Comparison of ENCODE assay signal across 27 cellular contexts in genomic region chr12:128727999-128728398, GRCh38.
DNase-seq lines count a peak whose midpoint lies in the region; ATAC-seq lines count a peak whose summit lies in the region.
"Had no signal": no experiment of that assay in that cellular context is flagged by ENCODE, and none has a peak within 500 bp of the region (broad histone marks: within the 10 kb centered on the region; RNA-seq: fewer than 3 reads in every experiment).

No MANE protein-coding gene starts in this region.

- no peak overlapping the region for H2BK12ac ChIP-seq in mesenchymal stem cell (ENCODE audit: low read length in 2 of 2)

- H3K4me3 ChIP-seq in MG63 = no peak overlapping the region
- H3K4me3 ChIP-seq in duodenal mucosa (ENCODE audit: low read depth in 1 of 2, low read length in 2 of 2) = peak overlapping the region in 1 of 2 donors; percentile 16
- H3K4me3 ChIP-seq in mesenchymal stem cell (ENCODE audit: insufficient read depth in 1 of 2, low read depth in 1 of 2, low read length in 2 of 2) = no peak overlapping the region
- H3K4me3 ChIP-seq: dorsolateral prefrontal cortex, left lung, pancreas, sigmoid colon, thyroid gland had no signal

- H4K91ac ChIP-seq in mesenchymal stem cell (ENCODE audit: low read length) = no peak overlapping the region

- H3K9ac ChIP-seq in duodenal mucosa (ENCODE audit: low read depth in 1 of 2, low read length in 2 of 2) (no peak overlapping the region), mesenchymal stem cell (ENCODE audit: low read length) (no peak overlapping the region)

- H3K4me2 ChIP-seq in mesenchymal stem cell (ENCODE audit: low read length, poor library complexity, severe bottlenecking) = no peak overlapping the region

- no peak overlapping the region for H3K18ac ChIP-seq in mesenchymal stem cell (ENCODE audit: low read depth in 1 of 2, low read length in 2 of 2)

- peaks cover 17 to 22% of the 10 kb centered on the region in 2 donors for H3K4me1 ChIP-seq in duodenal mucosa (ENCODE audit: control insufficient read depth in 1 of 2, insufficient read depth in 2 of 2, low read length in 2 of 2)
- H3K4me1 ChIP-seq in mesenchymal stem cell (ENCODE audit: control insufficient read depth, insufficient read depth, low read depth, low read length) = peaks cover 15% of the 10 kb centered on the region
- H3K4me1 ChIP-seq: left lung, pancreas, sigmoid colon, thyroid gland had no signal

- no peak overlapping the region for H2AFZ ChIP-seq in mesenchymal stem cell (ENCODE audit: low read depth, low read length)

- H3K27me3 ChIP-seq in MG63 (no peaks in the 10 kb centered on the region), duodenal mucosa (ENCODE audit: control insufficient read depth in 1 of 2, insufficient read depth in 2 of 2, low read length in 2 of 2) (no peaks in the 10 kb centered on the region), mesenchymal stem cell (ENCODE audit: control insufficient read depth in 1 of 2, insufficient read depth in 1 of 2, low read length in 2 of 2) (peaks cover 5 to 20% of the 10 kb centered on the region in 2 experiments)
- H3K27me3 ChIP-seq: pancreas, thyroid gland had no signal

- H2AK5ac ChIP-seq in mesenchymal stem cell (ENCODE audit: low read length, severe bottlenecking) = no peak overlapping the region

- H3K27ac ChIP-seq in duodenal mucosa (ENCODE audit: low read depth, low read length) (peak overlapping the region; percentile 33), mesenchymal stem cell (ENCODE audit: low read length, poor library complexity, severe bottlenecking) (peak overlapping the region; percentile 38)
- H3K27ac ChIP-seq: C4-2B, dorsolateral prefrontal cortex, left lung, pancreas, RWPE1, sigmoid colon, thyroid gland had no signal

- no peak overlapping the region for H2BK120ac ChIP-seq in mesenchymal stem cell (ENCODE audit: low read depth, low read length)

- no peaks in the 10 kb centered on the region for H3K79me1 ChIP-seq in mesenchymal stem cell (replicated peaks; ENCODE audit: low read length, poor library complexity, severe bottlenecking)

- H3K23ac ChIP-seq in mesenchymal stem cell (ENCODE audit: low read length in 2 of 2) = no peak overlapping the region

- H3K4ac ChIP-seq in mesenchymal stem cell (ENCODE audit: low read depth in 1 of 2, low read length in 2 of 2) = no peak overlapping the region

- no peak overlapping the region for H4K8ac ChIP-seq in mesenchymal stem cell (ENCODE audit: low read length)

- peak overlapping the region; percentile 46 for H2BK5ac ChIP-seq in mesenchymal stem cell (ENCODE audit: low read depth, low read length, poor library complexity, severe bottlenecking)

- DNase-seq in Daoy (ENCODE audit: low read depth) = peak; percentile 82
- peak; percentile 16 for DNase-seq in MG63
- DNase-seq in mesenchymal stem cell = no peak
- no peak for DNase-seq in NCI-H1417 treated with DMSO at 0.1 percent for 48 hours (lab: John Stamatoyannopoulos, UW)
- DNase-seq in DMS153 treated with DMSO at 0.1 percent for 48 hours (lab: John Stamatoyannopoulos, UW; ENCODE audit: unreplicated experiment) = no peak
- DNase-seq in activated T-cell treated with anti-CD3 and anti-CD28 coated beads, Interleukin-2, amount 50 U/mL, for 48 hours = no peak
- DNase-seq: activated CD4-positive, alpha-beta T cell treated with anti-CD3 and anti-CD28 coated beads, Interleukin-2, amount 50 U/mL, for 1 hour; activated CD8-positive, alpha-beta memory T cell treated with anti-CD3 and anti-CD28 coated beads, Interleukin-2, amount 10 ng/mL, durations not matched to agents 7 days and 5 days; activated naive CD8-positive, alpha-beta T cell treated with anti-CD3 and anti-CD28 coated beads for 36 hours; dorsolateral prefrontal cortex; KBM-7; left lung; MV-4-11; NCI-H1694 treated with DMSO at 0.1 percent for 48 hours; NCI-H2171 treated with DMSO at 0.1 percent for 48 hours; NCI-H524 treated with DMSO at 0.1 percent for 48 hours; pancreas; sigmoid colon; stimulated activated CD4-positive, alpha-beta T cell treated with anti-CD3 and anti-CD28 coated beads, Interleukin-15, amount 100 ng/mL, for 24 hours; stimulated activated naive CD8-positive, alpha-beta T cell treated with anti-CD3 and anti-CD28 coated beads, Interleukin-15, amount 100 ng/mL, for 72 hours; thyroid gland had no signal

- no peak overlapping the region for H3K14ac ChIP-seq in mesenchymal stem cell (ENCODE audit: low read length in 2 of 2)

- no peak overlapping the region for H2BK15ac ChIP-seq in mesenchymal stem cell (ENCODE audit: low read depth, poor library complexity, severe bottlenecking)

- ATAC-seq in GM21528 (IDR thresholded peaks at IDR 0.05; ENCODE audit: low FRiP score, unreplicated experiment) = no peak
- ATAC-seq: activated CD8-positive, alpha-beta memory T cell treated with anti-CD3 and anti-CD28 coated beads, Interleukin-2, amount 10 ng/mL, durations not matched to agents 7 days and 5 days; activated T-helper 17 cell treated with anti-CD3 and anti-CD28 coated beads, Interleukin-2, amount 50 U/mL, for 72 hours; left lung; pancreas; stimulated activated naive CD8-positive, alpha-beta T cell treated with anti-CD3 and anti-CD28 coated beads, Interleukin-15, amount 100 ng/mL, for 72 hours; WTC11 had no signal

- 42% methylated on average over 4 of the region's 4 CpGs for WGBS in mesenchymal stem cell

- no peaks in the 10 kb centered on the region for H3K36me3 ChIP-seq in MG63
- H3K36me3 ChIP-seq in duodenal mucosa (ENCODE audit: control insufficient read depth in 1 of 2, insufficient read depth in 2 of 2, low read length in 2 of 2) = no peaks in the 10 kb centered on the region
- H3K36me3 ChIP-seq in mesenchymal stem cell (ENCODE audit: control insufficient read depth in 1 of 2, insufficient read depth in 2 of 2, low read depth in 1 of 2, low read length in 2 of 2) = no peaks in the 10 kb centered on the region
- H3K36me3 ChIP-seq: left lung, pancreas, sigmoid colon, thyroid gland had no signal

- H3K9me3 ChIP-seq in MG63 (no peaks in the 10 kb centered on the region), duodenal mucosa (ENCODE audit: control insufficient read depth in 1 of 2, low read length in 2 of 2) (no peaks in the 10 kb centered on the region), mesenchymal stem cell (ENCODE audit: control insufficient read depth, low read length) (no peaks in the 10 kb centered on the region)
- H3K9me3 ChIP-seq: left lung, pancreas, sigmoid colon, thyroid gland had no signal

Comparison
In these comparisons a context has a peak if more than half of its experiments do, and no peak if none do; other contexts are left out.
1. DNase-seq: peak in Daoy (single experiment) and MG63 (single experiment); none in mesenchymal stem cell (single experiment), NCI-H1417 treated with DMSO at 0.1 percent for 48 hours (single experiment), DMS153 treated with DMSO at 0.1 percent for 48 hours (single experiment) and activated T-cell treated with anti-CD3 and anti-CD28 coated beads, Interleukin-2, amount 50 U/mL, for 48 hours (0 of 2).